ENCODE assay signal across 26 cellular contexts in genomic region chr2:1671916-1672315, GRCh38.
"Had no signal": no experiment of that assay in that cellular context is flagged by ENCODE, and none has a peak within 500 bp of the region (broad histone marks: within the 10 kb centered on the region; RNA-seq: fewer than 3 reads in every experiment).

No MANE protein-coding gene starts in this region.

- H3K9me3 Mint-ChIP-seq: naive thymus-derived CD8-positive, alpha-beta T cell; nephron progenitor cell; stimulated activated effector memory CD8-positive, alpha-beta T cell treated with anti-CD3 and anti-CD28 coated beads, Interleukin-12 subunit alpha, Interleukin-12 subunit beta, amount 100 ng/mL, for 72 hours had no signal

- H3K9me3 ChIP-seq: esophagus squamous epithelium, heart right ventricle, pancreas, sigmoid colon, transverse colon, upper lobe of right lung, uterus had no signal

- H3K36me3 ChIP-seq: pancreas, transverse colon, uterus had no signal

- H3K4me1 ChIP-seq: heart right ventricle, pancreas, upper lobe of right lung had no signal

- H3K4me3 Mint-ChIP-seq: naive thymus-derived CD8-positive, alpha-beta T cell; nephron progenitor cell; stimulated activated effector memory CD8-positive, alpha-beta T cell treated with anti-CD3 and anti-CD28 coated beads, Interleukin-12 subunit alpha, Interleukin-12 subunit beta, amount 100 ng/mL, for 72 hours had no signal

- H3K27ac Mint-ChIP-seq: naive thymus-derived CD8-positive, alpha-beta T cell; nephron progenitor cell; progenitor cell of endocrine pancreas; stimulated activated effector memory CD8-positive, alpha-beta T cell treated with anti-CD3 and anti-CD28 coated beads, Interleukin-12 subunit alpha, Interleukin-12 subunit beta, amount 100 ng/mL, for 72 hours had no signal

- H3K27me3 Mint-ChIP-seq: progenitor cell of endocrine pancreas had no signal

- DNase-seq: dermis blood vessel endothelial cell; effector memory CD4-positive, alpha-beta T cell; erythroblast; esophagus squamous epithelium; foreskin melanocyte; glutamatergic neuron; heart right ventricle; hippocampal formation; islet precursor cell; kidney glomerular epithelial cell; left colon; mesendoderm; nephron progenitor cell; nucleus accumbens; pancreas; sigmoid colon; stimulated activated CD4-positive, alpha-beta T cell treated with anti-CD3 and anti-CD28 coated beads, Interleukin-2, amount 100 ng/mL, for 24 hours; stimulated activated CD4-positive, alpha-beta T cell treated with anti-CD3 and anti-CD28 coated beads, Interleukin-4, amount 100 ng/mL, for 24 hours; stimulated activated naive CD4-positive, alpha-beta T cell treated with Interleukin-2 at 50 U/mL for 16 hours; transverse colon; upper lobe of right lung; uterus had no signal

- H3K27me3 ChIP-seq: esophagus squamous epithelium, heart right ventricle, pancreas, sigmoid colon, transverse colon, upper lobe of right lung, uterus had no signal

- H3K36me3 Mint-ChIP-seq: naive thymus-derived CD8-positive, alpha-beta T cell; stimulated activated effector memory CD8-positive, alpha-beta T cell treated with anti-CD3 and anti-CD28 coated beads, Interleukin-12 subunit alpha, Interleukin-12 subunit beta, amount 100 ng/mL, for 72 hours had no signal

- H3K4me1 Mint-ChIP-seq: naive thymus-derived CD8-positive, alpha-beta T cell; nephron progenitor cell; stimulated activated effector memory CD8-positive, alpha-beta T cell treated with anti-CD3 and anti-CD28 coated beads, Interleukin-12 subunit alpha, Interleukin-12 subunit beta, amount 100 ng/mL, for 72 hours had no signal

- H3K4me3 ChIP-seq: coronary artery, esophagus squamous epithelium, heart right ventricle, pancreas, sigmoid colon, transverse colon, upper lobe of right lung, uterus had no signal

- H3K27ac ChIP-seq: coronary artery, esophagus squamous epithelium, pancreas, transverse colon, upper lobe of right lung had no signal

- ATAC-seq: left colon; naive thymus-derived CD8-positive, alpha-beta T cell; pancreas; stimulated activated effector memory CD8-positive, alpha-beta T cell treated with anti-CD3 and anti-CD28 coated beads, Interleukin-12 subunit alpha, Interleukin-12 subunit beta, amount 100 ng/mL, for 72 hours; upper lobe of right lung had no signal
